ENCODE assay signal across 15 cellular contexts in genomic region chr3:178705925-178706324, GRCh38.
A peak's percentile ranks its signal among the peaks of the same experiment; 100 is the strongest.
DNase-seq lines count a peak whose midpoint lies in the region; ATAC-seq and TF ChIP-seq lines count a peak whose summit lies in the region.
"Had no signal": no experiment of that assay in that cellular context is flagged by ENCODE, and none has a peak within 500 bp of the region (broad histone marks: within the 10 kb centered on the region; RNA-seq: fewer than 3 reads in every experiment).

No MANE protein-coding gene starts in this region.

- no peak overlapping the region for H3K4me3 ChIP-seq in AG10803 (ENCODE audit: low read length)
- H3K4me3 ChIP-seq: skin epidermis, uterus had no signal

- no peak for TF ChIP-seq CTCF in AG10803 (conservative IDR thresholded peaks at IDR 0.05; ENCODE audit: low read length)

- ATAC-seq in HG02610 (IDR thresholded peaks at IDR 0.05; ENCODE audit: unreplicated experiment) (peak; percentile 40), HG03108 (IDR thresholded peaks at IDR 0.05; ENCODE audit: unreplicated experiment) (no peak)
- ATAC-seq: HepG2; naive thymus-derived CD8-positive, alpha-beta T cell had no signal

- DNase-seq in AG10803 (ENCODE audit: low read depth) (peak; percentile 48), NCI-H82 treated with DMSO at 0.1 percent for 48 hours (lab: John Stamatoyannopoulos, UW; ENCODE audit: unreplicated experiment) (peak; percentile 22), fibroblast of peridontal ligament (ENCODE audit: extremely low read depth) (peak; percentile 25), cerebellar nuclear complex (lab: John Stamatoyannopoulos, UW) (no peak), hypothalamus (lab: John Stamatoyannopoulos, UW) (no peak), GM03348 (ENCODE audit: low spot score) (no peak)
- DNase-seq: AML-193; amniotic stem cell; naive thymus-derived CD8-positive, alpha-beta T cell; NCI-H187 treated with DMSO at 0.1 percent for 48 hours; uterus had no signal

Comparison
In these comparisons a context has a peak if more than half of its experiments do, and no peak if none do; other contexts are left out.
1. DNase-seq: peak in AG10803 (single experiment), NCI-H82 treated with DMSO at 0.1 percent for 48 hours (single experiment) and fibroblast of peridontal ligament (single experiment); none in cerebellar nuclear complex (0 of 2), hypothalamus (0 of 51) and GM03348 (single experiment).